In the genomic region with DNA sequence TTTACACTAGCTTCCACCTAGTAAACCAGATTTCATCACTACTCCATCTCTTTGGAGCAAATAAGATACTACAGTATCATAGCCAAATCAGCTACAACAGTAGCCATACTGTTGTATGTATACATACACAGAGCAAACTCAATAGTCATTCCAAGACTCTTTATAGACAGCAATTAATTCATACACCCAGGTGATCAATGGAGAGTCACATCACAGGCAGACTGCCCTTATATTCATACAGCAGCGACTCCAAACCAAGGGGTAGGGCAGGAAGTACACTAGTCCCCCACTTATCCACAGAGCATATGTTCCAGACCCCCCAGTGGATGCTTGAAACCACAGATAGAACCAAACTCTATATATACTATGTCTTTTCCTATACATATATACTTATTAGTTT, we compare ENCODE assay signal across 16 cellular contexts.
DNase-seq lines count a peak whose midpoint lies in the region; ATAC-seq and TF ChIP-seq lines count a peak whose summit lies in the region.
"Had no signal": no experiment of that assay in that cellular context is flagged by ENCODE, and none has a peak within 500 bp of the region (broad histone marks: within the 10 kb centered on the region; RNA-seq: fewer than 3 reads in every experiment).

No MANE protein-coding gene starts in this region.

- TF ChIP-seq CTCF in activated B cell treated with CpG ODN at 0.5 μM for 24 hours (IDR thresholded peaks at IDR 0.05) (no peak), WTC11 (IDR thresholded peaks at IDR 0.05) (no peak)

- peak; percentile 80 for ATAC-seq in activated CD4-positive, alpha-beta T cell treated with anti-CD3 and anti-CD28 coated beads for 36 hours
- ATAC-seq in HG02588 (IDR thresholded peaks at IDR 0.05; ENCODE audit: unreplicated experiment), result peak; percentile 12
- peak; percentile 7 for ATAC-seq in activated B cell treated with CpG ODN at 0.5 μM for 24 hours (ENCODE audit: low read depth)
- ATAC-seq in natural killer cell treated with Interleukin-12 subunit alpha and Interleukin-12 subunit beta and Interleukin-15 and Interleukin-18, amount 100 ng/mL, for 72 hours, result peak; percentile 65 to 84
- no peak for ATAC-seq in WTC11
- ATAC-seq: heart right ventricle, PC-3 had no signal

- no peaks in the 10 kb centered on the region for H3K27me3 Mint-ChIP-seq in activated CD4-positive, alpha-beta T cell treated with anti-CD3 and anti-CD28 coated beads for 36 hours
- H3K27me3 Mint-ChIP-seq in activated B cell treated with CpG ODN at 0.5 μM for 24 hours, result no peaks in the 10 kb centered on the region
- no peaks in the 10 kb centered on the region for H3K27me3 Mint-ChIP-seq in natural killer cell treated with Interleukin-12 subunit alpha and Interleukin-12 subunit beta and Interleukin-15 and Interleukin-18, amount 100 ng/mL, for 72 hours
- no peaks in the 10 kb centered on the region for H3K27me3 Mint-ChIP-seq in WTC11 (ENCODE audit: low read depth)

- CTCF ChIA-PET in activated CD4-positive, alpha-beta T cell treated with anti-CD3 and anti-CD28 coated beads for 36 hours (lab: Charles Lee), result interaction anchor here (0.5 to 1.5 kb wide), 8 partner anchors 9 to 319 kb away, joined by 3 to 4 read pairs (median 4); no protein-coding TSS in a partner anchor
- CTCF ChIA-PET in activated B cell treated with CpG ODN at 0.5 μM for 24 hours (lab: Charles Lee) (interaction anchor here (1.1 to 7.6 kb wide), 5 partner anchors 10 to 276 kb away, joined by 3 to 82 read pairs (median 5); no protein-coding TSS in a partner anchor), WTC11 (lab: Charles Lee) (interaction anchor here (1.1 to 1.2 kb wide), 3 partner anchors 40 to 42 kb away, joined by 3 read pairs; no protein-coding TSS in a partner anchor)

- intact Hi-C loops in activated CD4-positive, alpha-beta T cell treated with anti-CD3 and anti-CD28 coated beads for 36 hours (cut with DNase I, micrococcal nuclease), result loop anchor here in 1 of 2 experiments (2.0 kb wide), 1 partner anchor 25 kb away; no protein-coding TSS in a partner anchor
- intact Hi-C loops in activated B cell treated with CpG ODN at 0.5 μM for 24 hours (cut with micrococcal nuclease), result loop anchor here (2.0 kb wide), 1 partner anchor 13 kb away; no protein-coding TSS in a partner anchor

- H3K9me3 Mint-ChIP-seq in activated CD4-positive, alpha-beta T cell treated with anti-CD3 and anti-CD28 coated beads for 36 hours (ENCODE audit: low read depth), result no peaks in the 10 kb centered on the region
- no peaks in the 10 kb centered on the region for H3K9me3 Mint-ChIP-seq in activated B cell treated with CpG ODN at 0.5 μM for 24 hours
- no peaks in the 10 kb centered on the region for H3K9me3 Mint-ChIP-seq in natural killer cell treated with Interleukin-12 subunit alpha and Interleukin-12 subunit beta and Interleukin-15 and Interleukin-18, amount 100 ng/mL, for 72 hours
- no peaks in the 10 kb centered on the region for H3K9me3 Mint-ChIP-seq in WTC11
- H3K9me3 Mint-ChIP-seq: neural crest cell had no signal

- H3K36me3 Mint-ChIP-seq in activated CD4-positive, alpha-beta T cell treated with anti-CD3 and anti-CD28 coated beads for 36 hours (ENCODE audit: low read depth), result peaks cover 12% of the 10 kb centered on the region
- peaks cover 2% of the 10 kb centered on the region for H3K36me3 Mint-ChIP-seq in activated B cell treated with CpG ODN at 0.5 μM for 24 hours (ENCODE audit: low read depth)
- H3K36me3 Mint-ChIP-seq in natural killer cell treated with Interleukin-12 subunit alpha and Interleukin-12 subunit beta and Interleukin-15 and Interleukin-18, amount 100 ng/mL, for 72 hours, result no peaks in the 10 kb centered on the region
- H3K36me3 Mint-ChIP-seq in WTC11, result no peaks in the 10 kb centered on the region

- H3K4me3 Mint-ChIP-seq in activated CD4-positive, alpha-beta T cell treated with anti-CD3 and anti-CD28 coated beads for 36 hours, result no peak overlapping the region
- H3K4me3 Mint-ChIP-seq in activated B cell treated with CpG ODN at 0.5 μM for 24 hours (no peak overlapping the region), WTC11 (no peak overlapping the region)
- peak overlapping the region; percentile 59 for H3K4me3 Mint-ChIP-seq in natural killer cell treated with Interleukin-12 subunit alpha and Interleukin-12 subunit beta and Interleukin-15 and Interleukin-18, amount 100 ng/mL, for 72 hours
- H3K4me3 Mint-ChIP-seq: neural crest cell had no signal

- DNase-seq in activated CD4-positive, alpha-beta T cell treated with anti-CD3 and anti-CD28 coated beads for 36 hours, result no peak
- no peak for DNase-seq in activated CD4-positive, alpha-beta T cell treated with anti-CD3 and anti-CD28 coated beads, Interleukin-2, amount 50 U/mL, for 1 hour
- DNase-seq in activated B cell treated with CpG ODN at 0.5 μM for 24 hours (no peak), SK-N-DZ (ENCODE audit: low spot score) (no peak), WTC11 (ENCODE audit: low spot score) (no peak)
- DNase-seq in natural killer cell treated with Interleukin-12 subunit alpha and Interleukin-12 subunit beta and Interleukin-15 and Interleukin-18, amount 100 ng/mL, for 72 hours (ENCODE audit: low spot score), result no peak
- DNase-seq in stimulated activated CD4-positive, alpha-beta T cell treated with anti-CD3 and anti-CD28 coated beads, Interleukin-4, amount 100 ng/mL, for 4 hours, result no peak
- DNase-seq: 8988T; activated CD4-positive, alpha-beta T cell treated with anti-CD3 and anti-CD28 coated beads for 48 hours; heart right ventricle; left lung; NCI-H1048; NCI-H345; PC-3 had no signal

- H3K27ac Mint-ChIP-seq in activated CD4-positive, alpha-beta T cell treated with anti-CD3 and anti-CD28 coated beads for 36 hours, result peak overlapping the region; percentile 48
- H3K27ac Mint-ChIP-seq in activated B cell treated with CpG ODN at 0.5 μM for 24 hours (peak overlapping the region; percentile 70), WTC11 (no peak overlapping the region)
- peak overlapping the region; percentile 76 to 80 for H3K27ac Mint-ChIP-seq in natural killer cell treated with Interleukin-12 subunit alpha and Interleukin-12 subunit beta and Interleukin-15 and Interleukin-18, amount 100 ng/mL, for 72 hours

- H3K4me1 Mint-ChIP-seq in activated CD4-positive, alpha-beta T cell treated with anti-CD3 and anti-CD28 coated beads for 36 hours, result peaks cover 60% of the 10 kb centered on the region
- peaks cover 82% of the 10 kb centered on the region for H3K4me1 Mint-ChIP-seq in activated B cell treated with CpG ODN at 0.5 μM for 24 hours
- peaks cover 63 to 75% of the 10 kb centered on the region in 2 donors for H3K4me1 Mint-ChIP-seq in natural killer cell treated with Interleukin-12 subunit alpha and Interleukin-12 subunit beta and Interleukin-15 and Interleukin-18, amount 100 ng/mL, for 72 hours (ENCODE audit: low read depth in 2 of 2)
- peaks cover 29% of the 10 kb centered on the region for H3K4me1 Mint-ChIP-seq in WTC11

- POLR2A ChIA-PET in activated CD4-positive, alpha-beta T cell treated with anti-CD3 and anti-CD28 coated beads for 36 hours (lab: Charles Lee), result no interaction called here
- POLR2A ChIA-PET in activated B cell treated with CpG ODN at 0.5 μM for 24 hours (lab: Charles Lee), result interaction anchor here (0.6 to 1.7 kb wide), 2 partner anchors 77 to 172 kb away, joined by 3 to 9 read pairs; a partner anchor contains a TSS
- POLR2A ChIA-PET in WTC11 (lab: Charles Lee), result no interaction called here

TF ChIP-seq in WTC11, 78 proteins besides CTCF, POLR2A, EP300 and RAD21:
- TF ChIP-seq, protein P1, sequence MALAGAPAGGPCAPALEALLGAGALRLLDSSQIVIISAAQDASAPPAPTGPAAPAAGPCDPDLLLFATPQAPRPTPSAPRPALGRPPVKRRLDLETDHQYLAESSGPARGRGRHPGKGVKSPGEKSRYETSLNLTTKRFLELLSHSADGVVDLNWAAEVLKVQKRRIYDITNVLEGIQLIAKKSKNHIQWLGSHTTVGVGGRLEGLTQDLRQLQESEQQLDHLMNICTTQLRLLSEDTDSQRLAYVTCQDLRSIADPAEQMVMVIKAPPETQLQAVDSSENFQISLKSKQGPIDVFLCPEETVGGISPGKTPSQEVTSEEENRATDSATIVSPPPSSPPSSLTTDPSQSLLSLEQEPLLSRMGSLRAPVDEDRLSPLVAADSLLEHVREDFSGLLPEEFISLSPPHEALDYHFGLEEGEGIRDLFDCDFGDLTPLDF (CRISPR knock-in tag; IDR thresholded peaks at IDR 0.05), result no peak
